ENCODE assay signal across 8 cellular contexts in the genomic region with DNA sequence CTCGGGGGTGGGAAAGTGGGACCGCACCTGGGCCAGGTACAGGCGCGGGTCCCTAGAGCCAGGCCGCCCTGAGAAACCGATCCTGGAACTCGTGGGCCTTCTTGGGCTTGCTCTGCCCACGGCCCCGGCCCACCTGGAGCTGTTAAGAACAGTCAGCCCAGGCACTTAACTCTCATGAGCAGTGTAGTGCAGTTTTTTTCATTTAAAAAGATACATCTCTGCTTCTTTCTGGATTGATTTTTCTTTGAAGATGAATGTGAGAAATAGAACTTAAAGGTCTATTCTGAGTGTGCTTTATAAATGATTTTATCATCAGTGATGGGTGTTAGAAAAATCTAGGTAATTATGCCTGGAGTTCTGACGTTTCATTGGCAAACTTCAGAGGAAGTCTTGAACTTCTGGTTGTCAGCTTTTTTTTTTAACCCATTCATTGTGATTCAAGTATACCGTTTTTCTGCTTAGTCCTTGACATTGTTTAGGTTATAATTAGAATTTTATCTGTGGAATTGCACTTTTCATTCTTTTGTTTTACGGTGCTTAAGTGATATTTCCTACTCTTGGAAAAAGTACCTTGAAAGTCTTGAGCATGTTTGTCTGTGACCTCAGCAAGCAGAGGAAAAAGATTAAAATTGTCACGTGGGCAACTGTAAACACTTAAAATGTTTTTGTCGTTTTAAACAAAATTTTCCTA. TPM values are rescaled to one million over a fixed set of nuclear protein-coding genes. Genes with fewer than 3 reads are reported as not detected.
DNase-seq lines count a peak whose midpoint lies in the region; ATAC-seq, FAIRE-seq and TF ChIP-seq lines count a peak whose summit lies in the region.

No MANE protein-coding gene starts in this region.

- peak overlapping the region; percentile 99 for H3K4me3 Mint-ChIP-seq in activated CD4-positive, alpha-beta memory T cell treated with anti-CD3 and anti-CD28 coated beads, Interleukin-2, amount 10 ng/mL, durations not matched to agents 7 days and 5 days

- H3K36me3 Mint-ChIP-seq in activated CD4-positive, alpha-beta memory T cell treated with anti-CD3 and anti-CD28 coated beads, Interleukin-2, amount 10 ng/mL, durations not matched to agents 7 days and 5 days (ENCODE audit: low read depth): peaks cover 40% of the 10 kb centered on the region

- no peak for TF ChIP-seq EP300 in tibial nerve (IDR thresholded peaks at IDR 0.05)

- WGBS in tibial nerve, 2 donors: 1 to 2% methylated on average over 14 of the region's 14 CpGs

- H2AFZ ChIP-seq in keratinocyte (ENCODE audit: control insufficient read depth, low read length): peak overlapping the region; percentile 49

- H3K9me3 ChIP-seq in A673 (ENCODE audit: low read depth, low read length, poor library complexity, severe bottlenecking) (no peaks in the 10 kb centered on the region), keratinocyte (ENCODE audit: control insufficient read depth, low read depth, low read length) (no peaks in the 10 kb centered on the region), tibial nerve (no peaks in the 10 kb centered on the region)

- peak overlapping the region; percentile 85 for H3K9ac ChIP-seq in keratinocyte (ENCODE audit: control insufficient read depth, extremely low read depth, insufficient read depth, low read length)

- BruUV-seq in A673 (replicated peaks; lab: Mats Ljungman, UMichigan): no TSS peak

- no peaks in the 10 kb centered on the region for H3K9me3 Mint-ChIP-seq in activated CD4-positive, alpha-beta memory T cell treated with anti-CD3 and anti-CD28 coated beads, Interleukin-2, amount 10 ng/mL, durations not matched to agents 7 days and 5 days

- CTCF ChIA-PET in A673 (lab: Charles Lee): no interaction called here
- CTCF ChIA-PET in activated CD4-positive, alpha-beta memory T cell treated with anti-CD3 and anti-CD28 coated beads, Interleukin-2, amount 10 ng/mL, durations not matched to agents 7 days and 5 days (lab: Charles Lee): interaction anchor here (1.3 to 2.1 kb wide), 4 partner anchors 10 to 38 kb away, joined by 3 to 11 read pairs (median 7); no protein-coding TSS in a partner anchor

- H3K36me3 ChIP-seq in A673 (ENCODE audit: insufficient read depth, low read length, poor library complexity, severe bottlenecking) (peaks cover 39% of the 10 kb centered on the region), keratinocyte (ENCODE audit: control insufficient read depth in 2 of 2, extremely low read depth in 1 of 2, insufficient read depth in 2 of 2, low read length in 2 of 2) (peaks cover under 1 to 1% of the 10 kb centered on the region in 2 experiments), tibial nerve (no peaks in the 10 kb centered on the region)

- H3K4me1 Mint-ChIP-seq in activated CD4-positive, alpha-beta memory T cell treated with anti-CD3 and anti-CD28 coated beads, Interleukin-2, amount 10 ng/mL, durations not matched to agents 7 days and 5 days: peaks cover 47% of the 10 kb centered on the region

- no peaks in the 10 kb centered on the region for H4K20me1 ChIP-seq in keratinocyte (ENCODE audit: control insufficient read depth, extremely low read depth, insufficient read depth, low read length)

- H3K4me2 ChIP-seq in keratinocyte (ENCODE audit: control insufficient read depth, extremely low read depth, insufficient read depth, low read depth, low read length): peak overlapping the region; percentile 88

- no peaks in the 10 kb centered on the region for H3K27me3 ChIP-seq in A673 (replicated peaks; ENCODE audit: insufficient read depth, low read depth, low read length, poor library complexity)
- H3K27me3 ChIP-seq in keratinocyte (ENCODE audit: control insufficient read depth, extremely low read depth, insufficient read depth, low read length): no peaks in the 10 kb centered on the region
- H3K27me3 ChIP-seq in tibial nerve: no peaks in the 10 kb centered on the region

- H3K4me3 ChIP-seq in A673 (ENCODE audit: low read depth, low read length, poor library complexity, severe bottlenecking): peak overlapping the region; percentile 86
- H3K4me3 ChIP-seq in keratinocyte (ENCODE audit: control insufficient read depth in 2 of 3, extremely low read depth in 1 of 3, insufficient read depth in 2 of 3, low read depth in 1 of 3, low read length in 3 of 3): peak overlapping the region; percentile 61 to 93 (median 86)
- peak overlapping the region; percentile 39 to 72 (median 64) for H3K4me3 ChIP-seq in tibial nerve

- ATAC-seq in GM18519 (IDR thresholded peaks at IDR 0.05; ENCODE audit: low FRiP score, unreplicated experiment) (peak; percentile 8), HG03139 (IDR thresholded peaks at IDR 0.05; ENCODE audit: unreplicated experiment) (peak; percentile 26)

- dilution Hi-C loops in keratinocyte (cut with MboI; ENCODE audit: extremely low pct_ligation_motif_present, low sequenced_read_pairs): no loop called here

- H3K4me1 ChIP-seq in A673 (ENCODE audit: insufficient read depth, low read length, poor library complexity, severe bottlenecking) (peaks cover 31% of the 10 kb centered on the region), keratinocyte (ENCODE audit: control insufficient read depth, extremely low read depth, insufficient read depth, low read length) (peaks cover 15% of the 10 kb centered on the region), tibial nerve (peaks cover 0 to 16% (median 6%) of the 10 kb centered on the region in 4 donors)

- TF ChIP-seq POLR2A in tibial nerve (IDR thresholded peaks at IDR 0.05): no peak

- H3K27me3 Mint-ChIP-seq in activated CD4-positive, alpha-beta memory T cell treated with anti-CD3 and anti-CD28 coated beads, Interleukin-2, amount 10 ng/mL, durations not matched to agents 7 days and 5 days: no peaks in the 10 kb centered on the region

- H3K27ac ChIP-seq in A673 (ENCODE audit: low read depth, low read length, poor library complexity, severe bottlenecking): peak overlapping the region; percentile 94
- H3K27ac ChIP-seq in keratinocyte (ENCODE audit: control insufficient read depth, insufficient read depth, low read length): peak overlapping the region; percentile 72
- H3K27ac ChIP-seq in tibial nerve: peak overlapping the region in 2 of 4 donors; percentile 27 to 50

- FAIRE-seq in keratinocyte (lab: Jason Lieb, UNC): no peak

- POLR2A ChIA-PET in A673 (lab: Charles Lee; ENCODE audit: low non-redundant PET): no interaction called here
- POLR2A ChIA-PET in activated CD4-positive, alpha-beta memory T cell treated with anti-CD3 and anti-CD28 coated beads, Interleukin-2, amount 10 ng/mL, durations not matched to agents 7 days and 5 days (lab: Charles Lee): interaction anchor here (0.6 to 3.1 kb wide), 25 partner anchors 10 to 1954 kb away, joined by 3 to 36 read pairs (median 5); a partner anchor contains a TSS

- peak overlapping the region; percentile 97 for H3K27ac Mint-ChIP-seq in activated CD4-positive, alpha-beta memory T cell treated with anti-CD3 and anti-CD28 coated beads, Interleukin-2, amount 10 ng/mL, durations not matched to agents 7 days and 5 days

- DNase-seq in A673 (ENCODE audit: low spot score): peak; percentile 35
- no peak for DNase-seq in activated CD4-positive, alpha-beta memory T cell treated with anti-CD3 and anti-CD28 coated beads, Interleukin-2, amount 10 ng/mL, durations not matched to agents 7 days and 5 days
- DNase-seq in keratinocyte (ENCODE audit: low read depth, low spot score): no peak
- no peak for DNase-seq in tibial nerve (ENCODE audit: low spot score in 2 of 2)
- no peak for DNase-seq in globus pallidus (ENCODE audit: low spot score)
- DNase-seq in NCI-H510A (lab: John Stamatoyannopoulos, UW): no peak

- intact Hi-C loops in A673 (cut with micrococcal nuclease; ENCODE audit: unreplicated experiment): loop anchor here (10.0 kb wide), 2 partner anchors 234 to 674 kb away; no protein-coding TSS in a partner anchor

- H3K79me2 ChIP-seq in keratinocyte (ENCODE audit: control insufficient read depth, insufficient read depth, low read length): peaks cover 55% of the 10 kb centered on the region

- no peak for TF ChIP-seq CTCF in A673 (conservative IDR thresholded peaks at IDR 0.05; ENCODE audit: low read depth, low read length)
- TF ChIP-seq CTCF in keratinocyte (optimal IDR thresholded peaks at IDR 0.05 in 1 of 3, IDR thresholded peaks at IDR 0.05 in 1 of 3, conservative IDR thresholded peaks at IDR 0.05 in 1 of 3; ENCODE audit: extremely low read depth in 1 of 3, insufficient read depth in 2 of 3, low read length in 3 of 3): no peak
- TF ChIP-seq CTCF in tibial nerve (IDR thresholded peaks at IDR 0.05): no peak

- H3K9me1 ChIP-seq in keratinocyte (ENCODE audit: control insufficient read depth, extremely low read depth, insufficient read depth, low read length): no peaks in the 10 kb centered on the region

RNA-seq across cellular contexts. Expression of a gene that starts 0.8 kb away (rescaled TPM):
- total RNA-seq in A673 (2021) (153 and 168 TPM in 2 replicates), tibial nerve (1 to 10 TPM in 3 of 4 donors, under 1 TPM in 1; 0.66 to 3.5 (median 3.0) TPM)
- total RNA-seq in activated CD4-positive, alpha-beta memory T cell treated with anti-CD3 and anti-CD28 coated beads, Interleukin-2, amount 10 ng/mL, durations not matched to agents 7 days and 5 days: 100 to 1,000 TPM; 121 to 125 TPM
- 5.2 to 43.8 TPM (median 19.2 TPM) in 3 replicates for polyA plus RNA-seq in keratinocyte
- not detected for polyA plus RNA-seq in keratinocyte (2011; ENCODE audit: low read depth)
- 3.8 and 9.7 TPM in 2 replicates for polyA plus RNA-seq in keratinocyte (2011; cell fraction: cytosol; rRNA removed)
- polyA plus RNA-seq in keratinocyte (2011; cell fraction: nucleus; rRNA removed): 5.2 and 7.4 TPM in 2 replicates
- polyA plus RNA-seq in keratinocyte (2012; ENCODE audit: low replicate concordance): 0.49 and 20.9 TPM in 2 replicates
- polyA minus RNA-seq in keratinocyte: 0.89 to 8.6 TPM (median 2.2 TPM) in 3 replicates
- polyA minus RNA-seq in keratinocyte (2011; cell fraction: cytosol; rRNA and poly(A)+ RNA removed): 6.3 TPM
- polyA minus RNA-seq in keratinocyte (2011; cell fraction: nucleus; rRNA and poly(A)+ RNA removed): 1.3 and 1.6 TPM in 2 replicates

Comparison
In these comparisons a context has a peak if more than half of its experiments do, and no peak if none do; other contexts are left out.
1. RNA of a gene that starts 0.8 kb away (total RNA-seq): 153 to 168 TPM in A673 and 121 to 125 TPM in activated CD4-positive, alpha-beta memory T cell treated with anti-CD3 and anti-CD28 coated beads, Interleukin-2, amount 10 ng/mL, durations not matched to agents 7 days and 5 days; 0.66 to 3.5 TPM in tibial nerve; every median in the first group is over 10 times any median in the second.
2. Peak in every context shown above with its lines, with median percentiles within 50 percentile points of each other: H3K4me3 ChIP-seq.